20 cellular contexts compared by ENCODE assay signal in the genomic region with DNA sequence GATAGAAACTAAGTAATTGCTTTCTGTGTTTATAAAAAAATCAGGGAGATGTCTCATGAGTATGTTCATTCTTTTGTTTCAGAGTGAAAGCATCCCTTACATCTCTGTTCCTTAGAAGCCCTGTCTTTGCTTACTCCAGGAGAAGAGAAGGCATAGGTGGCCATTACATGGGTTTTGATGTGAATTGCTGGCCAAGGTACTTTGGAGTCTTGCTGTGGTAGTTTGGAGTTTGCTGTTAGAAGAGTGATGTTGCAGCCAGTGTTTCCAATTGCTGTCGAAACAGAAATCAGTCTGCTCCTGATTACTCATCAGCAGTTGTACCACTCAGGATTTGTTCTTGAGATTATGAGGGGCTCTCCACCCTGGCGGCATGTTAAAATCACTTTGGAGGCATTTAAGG.
"Had no signal": no experiment of that assay in that cellular context is flagged by ENCODE, and none has a peak within 500 bp of the region (broad histone marks: within the 10 kb centered on the region; RNA-seq: fewer than 3 reads in every experiment).

No MANE protein-coding gene starts in this region.

- H3K4me1 ChIP-seq: colonic mucosa, esophagus muscularis mucosa, foreskin keratinocyte, gastroesophageal sphincter, heart left ventricle, left lung had no signal

- H3K36me3 Mint-ChIP-seq: mesothelial cell of epicardium; naive B cell; naive thymus-derived CD8-positive, alpha-beta T cell had no signal

- H3K4me3 Mint-ChIP-seq: mesothelial cell of epicardium; naive thymus-derived CD8-positive, alpha-beta T cell had no signal

- H3K27me3 Mint-ChIP-seq: naive B cell had no signal

- H3K36me3 ChIP-seq: colonic mucosa, esophagus muscularis mucosa, gastroesophageal sphincter, heart left ventricle, left lung had no signal

- ATAC-seq: foreskin keratinocyte; gastroesophageal sphincter; heart left ventricle; left cardiac atrium; left lung; left ventricle myocardium superior; mucosa of descending colon; naive thymus-derived CD8-positive, alpha-beta T cell had no signal

- H3K27ac Mint-ChIP-seq: mesothelial cell of epicardium; naive thymus-derived CD8-positive, alpha-beta T cell had no signal

- H3K4me3 ChIP-seq: colonic mucosa, dorsolateral prefrontal cortex, esophagus muscularis mucosa, gastroesophageal sphincter, heart left ventricle, left lung, lung, mucosa of descending colon had no signal

- H3K27me3 ChIP-seq: colonic mucosa, esophagus muscularis mucosa, foreskin keratinocyte, gastroesophageal sphincter, left lung had no signal

- DNase-seq: colonic mucosa; dermis blood vessel endothelial cell; dorsolateral prefrontal cortex; effector CD4-positive, alpha-beta T cell; effector memory CD4-positive, alpha-beta T cell; foreskin keratinocyte; heart left ventricle; hippocampal formation; left cardiac atrium; left lung; left ventricle myocardium superior; mammary epithelial cell; mesenchymal stem cell; mucosa of descending colon; naive B cell; naive thymus-derived CD8-positive, alpha-beta T cell had no signal

- H3K27ac ChIP-seq: colonic mucosa, dorsolateral prefrontal cortex, esophagus muscularis mucosa, foreskin keratinocyte, gastroesophageal sphincter, heart left ventricle, left lung had no signal

- H3K9me3 ChIP-seq: colonic mucosa, esophagus muscularis mucosa, gastroesophageal sphincter, heart left ventricle, left lung, mucosa of descending colon had no signal
